Comparison of ENCODE assay signal across 1 cellular context in genomic region chr1:100671604-100672003, GRCh38.
TF ChIP-seq lines count a peak whose summit lies in the region.

No MANE protein-coding gene starts in this region.

TF ChIP-seq in WTC11, 78 proteins besides CTCF, POLR2A, EP300 and RAD21 (continued from another document):
- TF ChIP-seq ZNF396 (CRISPR knock-in tag; IDR thresholded peaks at IDR 0.05; ENCODE audit: borderline replicate concordance) (no peak), MAX (CRISPR knock-in tag; IDR thresholded peaks at IDR 0.05) (no peak), ZNF425 (CRISPR knock-in tag; conservative IDR thresholded peaks at IDR 0.05) (no peak)
